Comparison of ENCODE assay signal across 1 cellular context in genomic region chr6:50720623-50721022, GRCh38.
TF ChIP-seq lines count a peak whose summit lies in the region.

No MANE protein-coding gene starts in this region.

TF ChIP-seq in K562, 482 proteins besides CTCF, POLR2A, EP300 and RAD21 (continued from another document):
- no peak for TF ChIP-seq PRDM10 (IDR thresholded peaks at IDR 0.05; ENCODE audit: partially characterized antibody)
- TF ChIP-seq HOXB6 (CRISPR knock-in tag; IDR thresholded peaks at IDR 0.05; ENCODE audit: borderline replicate concordance) = no peak
- no peak for TF ChIP-seq SLC30A9 (CRISPR knock-in tag; IDR thresholded peaks at IDR 0.05)
- no peak for TF ChIP-seq THAP7 (CRISPR knock-in tag; IDR thresholded peaks at IDR 0.05)
- no peak for TF ChIP-seq TCFL5 (CRISPR knock-in tag; conservative IDR thresholded peaks at IDR 0.05)
- no peak for TF ChIP-seq ZNF217 (CRISPR knock-in tag; IDR thresholded peaks at IDR 0.05)
- no peak for TF ChIP-seq STAT6 (CRISPR knock-in tag; IDR thresholded peaks at IDR 0.05)
- peak; percentile 90 for TF ChIP-seq EHMT2 (IDR thresholded peaks at IDR 0.05)
- TF ChIP-seq SUPT5H (IDR thresholded peaks at IDR 0.05) = no peak
- no peak for TF ChIP-seq TAL1 (IDR thresholded peaks at IDR 0.05)
- no peak for TF ChIP-seq MED1 (CRISPR knock-in tag; IDR thresholded peaks at IDR 0.05; ENCODE audit: borderline replicate concordance)
- TF ChIP-seq U2AF2 (optimal IDR thresholded peaks at IDR 0.05; ENCODE audit: low read depth, low read length) = no peak
